1 cellular context compared by ENCODE assay signal in genomic region chr2:74958277-74959105, GRCh38.
TF ChIP-seq lines count a peak whose summit lies in the region.

Gene POLE4, plus strand, starts transcription at chr2:74958643. Its CDS starts 37 bp downstream, at chr2:74958680.

TF ChIP-seq in HEK293, 187 proteins besides CTCF, POLR2A, EP300 and RAD21 (continued from another document):
- TF ChIP-seq, protein P1, sequence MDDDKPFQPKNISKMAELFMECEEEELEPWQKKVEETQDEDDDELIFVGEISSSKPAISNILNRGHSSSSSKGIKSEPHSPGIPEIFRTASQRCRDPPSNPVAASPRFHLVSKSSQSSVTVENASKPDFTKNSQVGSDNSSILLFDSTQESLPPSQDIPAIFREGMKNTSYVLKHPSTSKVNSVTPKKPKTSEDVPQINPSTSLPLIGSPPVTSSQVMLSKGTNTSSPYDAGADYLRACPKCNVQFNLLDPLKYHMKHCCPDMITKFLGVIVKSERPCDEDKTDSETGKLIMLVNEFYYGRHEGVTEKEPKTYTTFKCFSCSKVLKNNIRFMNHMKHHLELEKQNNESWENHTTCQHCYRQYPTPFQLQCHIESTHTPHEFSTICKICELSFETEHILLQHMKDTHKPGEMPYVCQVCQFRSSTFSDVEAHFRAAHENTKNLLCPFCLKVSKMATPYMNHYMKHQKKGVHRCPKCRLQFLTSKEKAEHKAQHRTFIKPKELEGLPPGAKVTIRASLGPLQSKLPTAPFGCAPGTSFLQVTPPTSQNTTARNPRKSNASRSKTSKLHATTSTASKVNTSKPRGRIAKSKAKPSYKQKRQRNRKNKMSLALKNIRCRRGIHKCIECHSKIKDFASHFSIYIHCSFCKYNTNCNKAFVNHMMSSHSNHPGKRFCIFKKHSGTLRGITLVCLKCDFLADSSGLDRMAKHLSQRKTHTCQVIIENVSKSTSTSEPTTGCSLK (tag by site-specific recombination; IDR thresholded peaks at IDR 0.05): no peak
- TF ChIP-seq ZNF266 (tag by site-specific recombination; IDR thresholded peaks at IDR 0.05; ENCODE audit: low read depth) (no peak), ZNF112 (tag by site-specific recombination; IDR thresholded peaks at IDR 0.05) (no peak), ZBTB49 (tag by site-specific recombination; IDR thresholded peaks at IDR 0.05; ENCODE audit: low read depth) (no peak), ZNF23 (tag by site-specific recombination; IDR thresholded peaks at IDR 0.05; ENCODE audit: borderline replicate concordance) (no peak), ZNF404 (tag by site-specific recombination; IDR thresholded peaks at IDR 0.05) (no peak), ZNF701 (tag by site-specific recombination; IDR thresholded peaks at IDR 0.05) (no peak), ZNF394 (tag by site-specific recombination; IDR thresholded peaks at IDR 0.05; ENCODE audit: borderline replicate concordance) (no peak), HOXA7 (CRISPR knock-in tag; IDR thresholded peaks at IDR 0.05; ENCODE audit: borderline replicate concordance) (no peak), KLF17 (tag by site-specific recombination; IDR thresholded peaks at IDR 0.05) (peak; percentile 76), ZNF416 (tag by site-specific recombination; IDR thresholded peaks at IDR 0.05) (no peak), ZNF202 (tag by site-specific recombination; IDR thresholded peaks at IDR 0.05; ENCODE audit: borderline replicate concordance) (no peak), ZNF302 (tag by site-specific recombination; IDR thresholded peaks at IDR 0.05; ENCODE audit: low read depth) (no peak), ZNF391 (tag by site-specific recombination; IDR thresholded peaks at IDR 0.05; ENCODE audit: borderline replicate concordance, low read depth) (peak; percentile 22; the same call in 1 of the 2 replicates), ZNF350 (tag by site-specific recombination; IDR thresholded peaks at IDR 0.05) (no peak), ZNF558 (tag by site-specific recombination; IDR thresholded peaks at IDR 0.05) (no peak), ZNF626 (tag by site-specific recombination; IDR thresholded peaks at IDR 0.05) (no peak), KLF1 (tag by site-specific recombination; IDR thresholded peaks at IDR 0.05) (peak; percentile 90), ZNF18 (tag by site-specific recombination; IDR thresholded peaks at IDR 0.05) (no peak), BCL11B (tag by site-specific recombination; IDR thresholded peaks at IDR 0.05; ENCODE audit: low read depth) (no peak), ZNF292 (tag by site-specific recombination; IDR thresholded peaks at IDR 0.05; ENCODE audit: borderline replicate concordance, low read depth) (no peak), ZNF10 (tag by site-specific recombination; IDR thresholded peaks at IDR 0.05) (no peak; the same call in 1 of the 2 replicates), ZNF335 (tag by site-specific recombination; conservative IDR thresholded peaks at IDR 0.05) (peak; percentile 87), PRDM1 (tag by site-specific recombination; IDR thresholded peaks at IDR 0.05) (no peak), ZNF623 (tag by site-specific recombination; IDR thresholded peaks at IDR 0.05) (no peak), ZNF488 (tag by site-specific recombination; IDR thresholded peaks at IDR 0.05) (no peak), BCL11A (tag by site-specific recombination; IDR thresholded peaks at IDR 0.05; ENCODE audit: low read depth) (no peak)
- TF ChIP-seq, protein P2, sequence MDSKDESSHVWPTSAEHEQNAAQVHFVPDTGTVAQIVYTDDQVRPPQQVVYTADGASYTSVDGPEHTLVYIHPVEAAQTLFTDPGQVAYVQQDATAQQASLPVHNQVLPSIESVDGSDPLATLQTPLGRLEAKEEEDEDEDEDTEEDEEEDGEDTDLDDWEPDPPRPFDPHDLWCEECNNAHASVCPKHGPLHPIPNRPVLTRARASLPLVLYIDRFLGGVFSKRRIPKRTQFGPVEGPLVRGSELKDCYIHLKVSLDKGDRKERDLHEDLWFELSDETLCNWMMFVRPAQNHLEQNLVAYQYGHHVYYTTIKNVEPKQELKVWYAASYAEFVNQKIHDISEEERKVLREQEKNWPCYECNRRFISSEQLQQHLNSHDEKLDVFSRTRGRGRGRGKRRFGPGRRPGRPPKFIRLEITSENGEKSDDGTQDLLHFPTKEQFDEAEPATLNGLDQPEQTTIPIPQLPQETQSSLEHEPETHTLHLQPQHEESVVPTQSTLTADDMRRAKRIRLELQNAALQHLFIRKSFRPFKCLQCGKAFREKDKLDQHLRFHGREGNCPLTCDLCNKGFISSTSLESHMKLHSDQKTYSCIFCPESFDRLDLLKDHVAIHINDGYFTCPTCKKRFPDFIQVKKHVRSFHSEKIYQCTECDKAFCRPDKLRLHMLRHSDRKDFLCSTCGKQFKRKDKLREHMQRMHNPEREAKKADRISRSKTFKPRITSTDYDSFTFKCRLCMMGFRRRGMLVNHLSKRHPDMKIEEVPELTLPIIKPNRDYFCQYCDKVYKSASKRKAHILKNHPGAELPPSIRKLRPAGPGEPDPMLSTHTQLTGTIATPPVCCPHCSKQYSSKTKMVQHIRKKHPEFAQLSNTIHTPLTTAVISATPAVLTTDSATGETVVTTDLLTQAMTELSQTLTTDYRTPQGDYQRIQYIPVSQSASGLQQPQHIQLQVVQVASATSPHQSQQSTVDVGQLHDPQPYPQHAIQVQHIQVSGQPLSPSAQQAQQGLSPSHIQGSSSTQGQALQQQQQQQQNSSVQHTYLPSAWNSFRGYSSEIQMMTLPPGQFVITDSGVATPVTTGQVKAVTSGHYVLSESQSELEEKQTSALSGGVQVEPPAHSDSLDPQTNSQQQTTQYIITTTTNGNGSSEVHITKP (tag by site-specific recombination; IDR thresholded peaks at IDR 0.05): no peak
- TF ChIP-seq, protein P3, sequence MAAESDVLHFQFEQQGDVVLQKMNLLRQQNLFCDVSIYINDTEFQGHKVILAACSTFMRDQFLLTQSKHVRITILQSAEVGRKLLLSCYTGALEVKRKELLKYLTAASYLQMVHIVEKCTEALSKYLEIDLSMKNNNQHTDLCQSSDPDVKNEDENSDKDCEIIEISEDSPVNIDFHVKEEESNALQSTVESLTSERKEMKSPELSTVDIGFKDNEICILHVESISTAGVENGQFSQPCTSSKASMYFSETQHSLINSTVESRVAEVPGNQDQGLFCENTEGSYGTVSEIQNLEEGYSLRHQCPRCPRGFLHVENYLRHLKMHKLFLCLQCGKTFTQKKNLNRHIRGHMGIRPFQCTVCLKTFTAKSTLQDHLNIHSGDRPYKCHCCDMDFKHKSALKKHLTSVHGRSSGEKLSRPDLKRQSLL (tag by site-specific recombination; IDR thresholded peaks at IDR 0.05): no peak
- TF ChIP-seq, protein P4, sequence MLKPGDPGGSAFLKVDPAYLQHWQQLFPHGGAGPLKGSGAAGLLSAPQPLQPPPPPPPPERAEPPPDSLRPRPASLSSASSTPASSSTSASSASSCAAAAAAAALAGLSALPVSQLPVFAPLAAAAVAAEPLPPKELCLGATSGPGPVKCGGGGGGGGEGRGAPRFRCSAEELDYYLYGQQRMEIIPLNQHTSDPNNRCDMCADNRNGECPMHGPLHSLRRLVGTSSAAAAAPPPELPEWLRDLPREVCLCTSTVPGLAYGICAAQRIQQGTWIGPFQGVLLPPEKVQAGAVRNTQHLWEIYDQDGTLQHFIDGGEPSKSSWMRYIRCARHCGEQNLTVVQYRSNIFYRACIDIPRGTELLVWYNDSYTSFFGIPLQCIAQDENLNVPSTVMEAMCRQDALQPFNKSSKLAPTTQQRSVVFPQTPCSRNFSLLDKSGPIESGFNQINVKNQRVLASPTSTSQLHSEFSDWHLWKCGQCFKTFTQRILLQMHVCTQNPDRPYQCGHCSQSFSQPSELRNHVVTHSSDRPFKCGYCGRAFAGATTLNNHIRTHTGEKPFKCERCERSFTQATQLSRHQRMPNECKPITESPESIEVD (tag by site-specific recombination; IDR thresholded peaks at IDR 0.05): no peak
